ENCODE assay signal across 8 cellular contexts in the genomic region with DNA sequence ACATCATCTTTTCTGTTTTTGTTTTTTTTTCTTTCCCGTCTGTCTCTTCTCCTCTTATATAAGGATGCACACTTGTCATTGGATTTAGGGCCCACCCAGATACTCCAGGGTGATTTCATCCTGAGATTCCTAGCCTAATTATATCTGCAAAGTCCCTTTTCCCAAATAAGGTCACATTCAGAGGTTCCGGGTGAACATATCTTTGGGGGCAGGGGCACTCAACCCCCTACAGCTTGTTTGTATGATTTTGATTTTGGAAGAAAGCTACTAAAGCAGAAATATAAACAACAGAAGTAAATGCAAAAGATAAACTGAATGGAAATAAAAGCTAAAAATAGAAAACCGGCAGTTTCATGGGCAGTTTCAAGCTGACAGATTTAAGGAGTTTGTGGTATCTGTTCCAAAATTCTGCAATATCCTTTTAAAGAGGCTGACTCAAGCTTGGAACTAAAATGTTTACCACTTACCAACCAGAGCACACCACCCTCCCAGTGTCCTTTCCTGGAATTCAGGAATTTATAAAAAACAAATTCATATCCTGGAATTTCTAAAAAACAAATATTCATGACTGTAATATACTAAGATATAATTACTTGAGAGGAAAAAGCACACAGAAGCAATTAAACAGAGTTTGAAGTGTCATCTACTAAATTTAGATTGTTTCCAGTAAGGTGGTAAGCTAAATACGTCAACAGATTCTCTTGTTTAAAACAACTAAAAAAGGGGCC.
DNase-seq lines count a peak whose midpoint lies in the region; ATAC-seq and TF ChIP-seq lines count a peak whose summit lies in the region.

No MANE protein-coding gene starts in this region.

- no peak overlapping the region for H3K4me3 ChIP-seq in left ventricle myocardium inferior
- no peak overlapping the region for H3K4me3 ChIP-seq in suprapubic skin

- 54% methylated on average over 4 of the region's 4 CpGs for WGBS in suprapubic skin

- ATAC-seq in activated CD4-positive, alpha-beta T cell treated with anti-CD3 and anti-CD28 coated beads for 36 hours = peak; percentile 42
- peak; percentile 69 for ATAC-seq in activated T-helper 17 cell treated with anti-CD3 and anti-CD28 coated beads, Interleukin-2, amount 50 U/mL, for 72 hours (replicated peaks)
- ATAC-seq in GM18519 (IDR thresholded peaks at IDR 0.05; ENCODE audit: low FRiP score, unreplicated experiment) = no peak

- CTCF ChIA-PET in activated CD4-positive, alpha-beta T cell treated with anti-CD3 and anti-CD28 coated beads for 36 hours (lab: Charles Lee) = interaction anchor here (0.6 to 2.4 kb wide), 4 partner anchors 41 to 99 kb away, joined by 3 to 6 read pairs (median 4); no protein-coding TSS in a partner anchor

- H3K36me3 ChIP-seq in left ventricle myocardium inferior = no peaks in the 10 kb centered on the region
- no peaks in the 10 kb centered on the region for H3K36me3 ChIP-seq in suprapubic skin

- POLR2A ChIA-PET in activated CD4-positive, alpha-beta T cell treated with anti-CD3 and anti-CD28 coated beads for 36 hours (lab: Charles Lee) = no interaction called here

- peak overlapping the region; percentile 61 for H3K27ac Mint-ChIP-seq in activated CD4-positive, alpha-beta T cell treated with anti-CD3 and anti-CD28 coated beads for 36 hours
- peak overlapping the region; percentile 84 for H3K27ac Mint-ChIP-seq in activated T-helper 17 cell treated with anti-CD3 and anti-CD28 coated beads, Interleukin-2, amount 50 U/mL, for 72 hours

- H3K4me1 Mint-ChIP-seq in activated CD4-positive, alpha-beta T cell treated with anti-CD3 and anti-CD28 coated beads for 36 hours = peaks cover 30% of the 10 kb centered on the region
- H3K4me1 Mint-ChIP-seq in activated T-helper 17 cell treated with anti-CD3 and anti-CD28 coated beads, Interleukin-2, amount 50 U/mL, for 72 hours = peaks cover 5% of the 10 kb centered on the region

- intact Hi-C loops in activated CD4-positive, alpha-beta T cell treated with anti-CD3 and anti-CD28 coated beads for 36 hours (cut with DNase I, micrococcal nuclease) = loop anchor here in 1 of 2 experiments (1.0 kb wide), 1 partner anchor 41 kb away; no protein-coding TSS in a partner anchor
- intact Hi-C loops in left ventricle myocardium inferior (cut with micrococcal nuclease) = no loop called here

- TF ChIP-seq CTCF in left ventricle myocardium inferior (IDR thresholded peaks at IDR 0.05; ENCODE audit: borderline replicate concordance) (no peak), suprapubic skin (IDR thresholded peaks at IDR 0.05) (no peak)

- H3K9me3 ChIP-seq in left ventricle myocardium inferior (replicated peaks) (no peaks in the 10 kb centered on the region), suprapubic skin (no peaks in the 10 kb centered on the region)

- H3K4me1 ChIP-seq in left ventricle myocardium inferior (peaks cover 19% of the 10 kb centered on the region), suprapubic skin (peaks cover 20% of the 10 kb centered on the region)

- H3K36me3 Mint-ChIP-seq in activated CD4-positive, alpha-beta T cell treated with anti-CD3 and anti-CD28 coated beads for 36 hours (ENCODE audit: low read depth) = no peaks in the 10 kb centered on the region
- no peaks in the 10 kb centered on the region for H3K36me3 Mint-ChIP-seq in activated T-helper 17 cell treated with anti-CD3 and anti-CD28 coated beads, Interleukin-2, amount 50 U/mL, for 72 hours (ENCODE audit: low read depth)

- H3K4me3 Mint-ChIP-seq in activated CD4-positive, alpha-beta T cell treated with anti-CD3 and anti-CD28 coated beads for 36 hours = no peak overlapping the region
- H3K4me3 Mint-ChIP-seq in activated T-helper 17 cell treated with anti-CD3 and anti-CD28 coated beads, Interleukin-2, amount 50 U/mL, for 72 hours = peak overlapping the region; percentile 65

- H3K27ac ChIP-seq in left ventricle myocardium inferior (replicated peaks) = peak overlapping the region; percentile 84
- peak overlapping the region; percentile 20 for H3K27ac ChIP-seq in suprapubic skin

- H3K27me3 ChIP-seq in left ventricle myocardium inferior (ENCODE audit: low read depth) = no peaks in the 10 kb centered on the region
- no peaks in the 10 kb centered on the region for H3K27me3 ChIP-seq in suprapubic skin

- no peaks in the 10 kb centered on the region for H3K27me3 Mint-ChIP-seq in activated CD4-positive, alpha-beta T cell treated with anti-CD3 and anti-CD28 coated beads for 36 hours
- H3K27me3 Mint-ChIP-seq in activated T-helper 17 cell treated with anti-CD3 and anti-CD28 coated beads, Interleukin-2, amount 50 U/mL, for 72 hours = no peaks in the 10 kb centered on the region

- TF ChIP-seq POLR2A in suprapubic skin (IDR thresholded peaks at IDR 0.05) = no peak

- no peaks in the 10 kb centered on the region for H3K9me3 Mint-ChIP-seq in activated CD4-positive, alpha-beta T cell treated with anti-CD3 and anti-CD28 coated beads for 36 hours (ENCODE audit: low read depth)
- H3K9me3 Mint-ChIP-seq in activated T-helper 17 cell treated with anti-CD3 and anti-CD28 coated beads, Interleukin-2, amount 50 U/mL, for 72 hours = no peaks in the 10 kb centered on the region

- TF ChIP-seq EP300 in suprapubic skin (IDR thresholded peaks at IDR 0.05) = no peak

- no peak for DNase-seq in activated CD4-positive, alpha-beta T cell treated with anti-CD3 and anti-CD28 coated beads for 36 hours
- no peak for DNase-seq in activated CD4-positive, alpha-beta T cell treated with anti-CD3 and anti-CD28 coated beads for 4 hours
- DNase-seq in left ventricle myocardium inferior = no peak
- no peak for DNase-seq in suprapubic skin (ENCODE audit: low spot score in 2 of 2)
- no peak for DNase-seq in iPS-NIHi11 (ENCODE audit: low spot score)
- DNase-seq in medulla oblongata (ENCODE audit: extremely low spot score) = no peak
